11 cellular contexts compared by ENCODE assay signal in the genomic region with DNA sequence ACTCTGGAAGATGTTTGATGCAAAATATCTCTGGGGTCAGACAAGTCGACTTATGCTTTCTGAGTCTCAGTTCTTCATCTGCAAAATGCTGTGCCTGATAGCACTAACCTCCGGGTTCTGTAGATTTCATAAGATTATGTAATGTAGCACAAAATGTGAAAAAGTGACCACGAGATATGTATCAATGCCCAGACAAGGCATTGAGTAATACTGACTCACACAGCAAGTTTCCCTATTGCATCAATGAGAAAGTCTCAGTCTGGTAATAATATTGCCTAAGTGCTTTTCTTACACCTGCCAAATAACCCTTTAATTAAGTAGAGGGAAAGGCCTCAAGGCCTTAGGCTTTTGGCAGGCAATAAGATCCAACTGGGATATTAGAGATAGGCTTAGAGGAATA. TPM values are rescaled to one million over a fixed set of nuclear protein-coding genes. Genes with fewer than 3 reads are reported as not detected.
DNase-seq lines count a peak whose midpoint lies in the region; ATAC-seq, FAIRE-seq and TF ChIP-seq lines count a peak whose summit lies in the region.
"Had no signal": no experiment of that assay in that cellular context is flagged by ENCODE, and none has a peak within 500 bp of the region (broad histone marks: within the 10 kb centered on the region; RNA-seq: fewer than 3 reads in every experiment).

No MANE protein-coding gene starts in this region.

- no peaks in the 10 kb centered on the region for H3K27me3 ChIP-seq in right lobe of liver
- H3K27me3 ChIP-seq in HepG2 (ENCODE audit: control insufficient read depth in 1 of 2, insufficient read depth in 2 of 2, low read length in 2 of 2), result peaks cover 0 to 13% of the 10 kb centered on the region in 2 experiments; a peak in 2 of 5 replicates
- H3K27me3 ChIP-seq in adipocyte (replicated peaks; ENCODE audit: control insufficient read depth, insufficient read depth, low read length), result peaks cover 24% of the 10 kb centered on the region
- no peaks in the 10 kb centered on the region for H3K27me3 ChIP-seq in left lung

- H3K36me3 ChIP-seq in right lobe of liver (no peaks in the 10 kb centered on the region), HepG2 (replicated peaks in 1 of 2; ENCODE audit: control insufficient read depth in 1 of 2, insufficient read depth in 2 of 2, low read length in 2 of 2) (no peaks in the 10 kb centered on the region), adipocyte (ENCODE audit: control insufficient read depth, insufficient read depth, low read length, severe bottlenecking) (no peaks in the 10 kb centered on the region), left lung (no peaks in the 10 kb centered on the region), kidney (ENCODE audit: control insufficient read depth in 1 of 2, insufficient read depth in 2 of 2, low read length in 2 of 2) (no peaks in the 10 kb centered on the region)

- no peaks in the 10 kb centered on the region for H3K79me2 ChIP-seq in HepG2 (ENCODE audit: insufficient read depth, low read length)

- BruUV-seq in HepG2 (replicated peaks; lab: Mats Ljungman, UMichigan), result no TSS peak

- TF ChIP-seq CTCF in right lobe of liver (IDR thresholded peaks at IDR 0.05) (no peak), HepG2 (CRISPR knock-in tag; IDR thresholded peaks at IDR 0.05) (no peak), left lung (IDR thresholded peaks at IDR 0.05) (no peak), kidney (IDR thresholded peaks at IDR 0.05; ENCODE audit: borderline replicate concordance, extremely low read depth, insufficient read depth) (no peak)

- TF ChIP-seq POLR2A in right lobe of liver (IDR thresholded peaks at IDR 0.05) (no peak), HepG2 (IDR thresholded peaks at IDR 0.05; ENCODE audit: insufficient read depth in 1 of 2, low read depth in 2 of 2, low read length in 2 of 2) (no peak)

- FAIRE-seq in HepG2 (lab: Jason Lieb, UNC) (no peak), kidney (lab: Jason Lieb, UNC) (no peak)

- no peak overlapping the region for H3K9ac ChIP-seq in HepG2 (ENCODE audit: insufficient read depth, low read depth, low read length)
- H3K9ac ChIP-seq in adipocyte (ENCODE audit: low read length), result peak overlapping the region; percentile 32
- no peak overlapping the region for H3K9ac ChIP-seq in kidney (ENCODE audit: low read length in 2 of 2)

- ATAC-seq in right lobe of liver, result peak in 3 of 4 donors; percentile 26 to 45 (median 43)
- no peak for ATAC-seq in HepG2
- ATAC-seq in left lung, result peak; percentile 72
- ATAC-seq in GM18867 (IDR thresholded peaks at IDR 0.05; ENCODE audit: unreplicated experiment), result no peak
- ATAC-seq: activated CD4-positive, alpha-beta T cell treated with anti-CD3 and anti-CD28 coated beads for 36 hours had no signal

- no peak overlapping the region for H3K4me3 ChIP-seq in right lobe of liver
- H3K4me3 ChIP-seq in HepG2 (replicated peaks in 1 of 3; ENCODE audit: insufficient read depth in 1 of 3, low read depth in 2 of 3, low read length in 3 of 3), result no peak overlapping the region
- H3K4me3 ChIP-seq in adipocyte (ENCODE audit: low read length), result no peak overlapping the region
- H3K4me3 ChIP-seq in left lung, result no peak overlapping the region
- H3K4me3 ChIP-seq in kidney (ENCODE audit: low read length in 2 of 2), result no peak overlapping the region

- in situ Hi-C loops in HepG2 (cut with HindIII; ENCODE audit: extremely low pct_ligation_motif_present, low pct_unique_long_range_greater_than_20kb), result no loop called here

- CTCF ChIA-PET in HepG2 (lab: Yijun Ruan, JAX; ENCODE audit: low intra/inter-chr PET ratio, low total read pairs), result no interaction called here

- no peaks in the 10 kb centered on the region for H4K20me1 ChIP-seq in HepG2 (ENCODE audit: insufficient read depth, low read length)

- no peak overlapping the region for H3K4me2 ChIP-seq in HepG2 (ENCODE audit: low read depth, low read length)

- POLR2A ChIA-PET in HepG2 (lab: Yijun Ruan, JAX), result no interaction called here

- intact Hi-C loops in right lobe of liver (cut with DNase I), result no loop called here
- intact Hi-C loops in HepG2 (cut with micrococcal nuclease; ENCODE audit: unreplicated experiment), result no loop called here
- intact Hi-C loops in left lung (cut with DNase I), result no loop called here
- intact Hi-C loops in kidney (cut with DNase I), result no loop called here

- H3K27ac ChIP-seq in right lobe of liver (no peak overlapping the region), HepG2 (ENCODE audit: extremely low read length, insufficient read depth, low read length) (no peak overlapping the region), left lung (peak overlapping the region in 1 of 2 donors; percentile 58), kidney (ENCODE audit: low read depth in 2 of 2, low read length in 2 of 2) (no peak overlapping the region)

- DNase-seq in right lobe of liver, result no peak
- no peak for DNase-seq in HepG2 (ENCODE audit: low spot score)
- DNase-seq in adipocyte (ENCODE audit: low read depth), result peak; percentile 50
- no peak for DNase-seq in left lung
- DNase-seq in activated T-cell treated with anti-CD3 and anti-CD28 coated beads, Interleukin-2, amount 50 U/mL, for 48 hours, result no peak
- DNase-seq in kidney, result no peak
- DNase-seq in HuH-7 (ENCODE audit: low spot score), result no peak
- DNase-seq: activated CD4-positive, alpha-beta T cell treated with anti-CD3 and anti-CD28 coated beads for 36 hours; NCI-H2081 treated with DMSO at 0.1 percent for 48 hours; SHP77 treated with DMSO at 0.1 percent for 48 hours had no signal

- no peak for TF ChIP-seq EP300 in HepG2 (IDR thresholded peaks at IDR 0.05; ENCODE audit: low read depth in 2 of 2, low read length in 2 of 2)
- no peak for TF ChIP-seq EP300 in HepG2 (CRISPR knock-in tag; IDR thresholded peaks at IDR 0.05; ENCODE audit: borderline replicate concordance)

- no peak overlapping the region for H2AFZ ChIP-seq in HepG2 (ENCODE audit: low read length)

- H3K4me1 ChIP-seq in right lobe of liver (no peaks in the 10 kb centered on the region), HepG2 (ENCODE audit: insufficient read depth, low read length) (peaks cover 8% of the 10 kb centered on the region; the same call in 1 of the 2 replicates), adipocyte (ENCODE audit: control insufficient read depth, insufficient read depth, low read length) (peaks cover 46% of the 10 kb centered on the region), left lung (peaks cover 0 to 32% of the 10 kb centered on the region in 2 donors), kidney (ENCODE audit: control insufficient read depth in 1 of 2, insufficient read depth in 1 of 2, low read depth in 1 of 2, low read length in 2 of 2) (no peaks in the 10 kb centered on the region)

- WGBS in right lobe of liver (ENCODE audit: insufficient coverage, low coverage, low lambda C conversion rate, missing lambda C conversion rate), result 45% methylated on average over 3 of the region's 3 CpGs
- WGBS in HepG2 (ENCODE audit: low lambda C conversion rate), result 0% methylated on average over 3 of the region's 3 CpGs

- TF ChIP-seq RAD21 in HepG2 (CRISPR knock-in tag; IDR thresholded peaks at IDR 0.05), result no peak

- H3K9me3 ChIP-seq in right lobe of liver (no peaks in the 10 kb centered on the region), HepG2 (ENCODE audit: low read length) (no peaks in the 10 kb centered on the region), adipocyte (ENCODE audit: control insufficient read depth, low read length) (no peaks in the 10 kb centered on the region), left lung (no peaks in the 10 kb centered on the region), kidney (ENCODE audit: control insufficient read depth in 1 of 2, low read length in 2 of 2) (no peaks in the 10 kb centered on the region)

TF ChIP-seq in HepG2, 621 proteins besides CTCF, POLR2A, EP300 and RAD21 (continues in another document):
- TF ChIP-seq, protein P1, sequence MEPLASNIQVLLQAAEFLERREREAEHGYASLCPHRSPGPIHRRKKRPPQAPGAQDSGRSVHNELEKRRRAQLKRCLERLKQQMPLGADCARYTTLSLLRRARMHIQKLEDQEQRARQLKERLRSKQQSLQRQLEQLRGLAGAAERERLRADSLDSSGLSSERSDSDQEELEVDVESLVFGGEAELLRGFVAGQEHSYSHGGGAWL (CRISPR knock-in tag; IDR thresholded peaks at IDR 0.05), result no peak
- TF ChIP-seq MIER2 (CRISPR knock-in tag; IDR thresholded peaks at IDR 0.05), result no peak
- no peak for TF ChIP-seq U2AF1 (optimal IDR thresholded peaks at IDR 0.05; ENCODE audit: low read depth, low read length)
- no peak for TF ChIP-seq ZNF816 (CRISPR knock-in tag; IDR thresholded peaks at IDR 0.05; ENCODE audit: borderline replicate concordance)

RNA-seq across cellular contexts. Expression of a gene that starts 41.4 kb away (rescaled TPM):
- total RNA-seq in right lobe of liver, result 10 to 100 TPM in 2 of 6 experiments, 1 to 10 TPM in 4; 4.8 to 13.2 (median 6.7) TPM
- 0.29 and 0.31 TPM in 2 replicates for total RNA-seq in HepG2 (2016; rRNA removed; fragmentation: Illumina TruSeq; extraction: Trizol)
- not detected in 2 replicates for total RNA-seq in HepG2 (2016; cell fraction: cytosol; rRNA removed; fragmentation: Illumina TruSeq; extraction: Trizol; ENCODE audit: low read depth)
- 0.30 and 0.54 TPM in 2 replicates for total RNA-seq in HepG2 (2016; cell fraction: insoluble cytoplasmic fraction; rRNA removed; fragmentation: Illumina TruSeq; extraction: Trizol)
- 0.10 and 0.87 TPM in 2 replicates for total RNA-seq in HepG2 (2016; cell fraction: membrane; rRNA removed; fragmentation: Illumina TruSeq; extraction: Trizol)
- total RNA-seq in HepG2 (2016; cell fraction: nucleus; rRNA removed; fragmentation: Illumina TruSeq; extraction: Trizol), result 0.63 and 1.1 TPM in 2 replicates
- 1.3 TPM in 2 replicates for polyA plus RNA-seq in HepG2 (2011; rRNA removed)
- 0.74 and 0.94 TPM in 2 replicates for polyA plus RNA-seq in HepG2 (2011; cell fraction: cytosol; rRNA removed)
- polyA plus RNA-seq in HepG2 (2011; cell fraction: nucleus; rRNA removed), result 0.84 and 0.92 TPM in 2 replicates
- polyA plus RNA-seq in HepG2 (2012), result 0.21 and 0.65 TPM in 2 replicates
- polyA plus RNA-seq in HepG2 (2016; cell fraction: cytosol; fragmentation: Illumina TruSeq; extraction: Trizol; ENCODE audit: low read depth), result 0.25 and 0.49 TPM in 2 replicates
- 0.27 and 0.80 TPM in 2 replicates for polyA plus RNA-seq in HepG2 (2016; cell fraction: insoluble cytoplasmic fraction; fragmentation: Illumina TruSeq; extraction: Trizol; ENCODE audit: low read depth)
- polyA plus RNA-seq in HepG2 (2016; cell fraction: membrane; fragmentation: Illumina TruSeq; extraction: Trizol; ENCODE audit: low read depth), result 0.63 and 1.00 TPM in 2 replicates
- 0.67 and 0.96 TPM in 2 replicates for polyA plus RNA-seq in HepG2 (2016; cell fraction: nucleus; fragmentation: Illumina TruSeq; extraction: Trizol; ENCODE audit: insufficient read depth, low read depth)
- polyA minus RNA-seq in HepG2 (2011; rRNA and poly(A)+ RNA removed; ENCODE audit: low replicate concordance), result 1.5 and 3.0 TPM in 2 replicates
- 1.4 and 1.9 TPM in 2 replicates for polyA minus RNA-seq in HepG2 (2011; cell fraction: cytosol; rRNA and poly(A)+ RNA removed)
- polyA minus RNA-seq in HepG2 (2011; cell fraction: nucleus; rRNA and poly(A)+ RNA removed), result 0.75 and 2.6 TPM in 2 replicates
- 100 to 1,000 TPM; 300 to 606 TPM for total RNA-seq in left lung
- total RNA-seq in kidney, result 101 TPM
- polyA plus RNA-seq in kidney (ENCODE audit: insufficient read depth, low read depth, low replicate concordance), result 44.3 TPM
- total RNA-seq: activated CD4-positive, alpha-beta T cell treated with anti-CD3 and anti-CD28 coated beads for 36 hours had no signal

Comparison
In these comparisons a context has a peak if more than half of its experiments do, and no peak if none do; other contexts are left out.
1. ATAC-seq: peak in right lobe of liver (3 of 4) and left lung (single experiment); none in HepG2 (single experiment) and GM18867 (single experiment).